Comparison of ENCODE assay signal across 1 cellular context in the genomic region with DNA sequence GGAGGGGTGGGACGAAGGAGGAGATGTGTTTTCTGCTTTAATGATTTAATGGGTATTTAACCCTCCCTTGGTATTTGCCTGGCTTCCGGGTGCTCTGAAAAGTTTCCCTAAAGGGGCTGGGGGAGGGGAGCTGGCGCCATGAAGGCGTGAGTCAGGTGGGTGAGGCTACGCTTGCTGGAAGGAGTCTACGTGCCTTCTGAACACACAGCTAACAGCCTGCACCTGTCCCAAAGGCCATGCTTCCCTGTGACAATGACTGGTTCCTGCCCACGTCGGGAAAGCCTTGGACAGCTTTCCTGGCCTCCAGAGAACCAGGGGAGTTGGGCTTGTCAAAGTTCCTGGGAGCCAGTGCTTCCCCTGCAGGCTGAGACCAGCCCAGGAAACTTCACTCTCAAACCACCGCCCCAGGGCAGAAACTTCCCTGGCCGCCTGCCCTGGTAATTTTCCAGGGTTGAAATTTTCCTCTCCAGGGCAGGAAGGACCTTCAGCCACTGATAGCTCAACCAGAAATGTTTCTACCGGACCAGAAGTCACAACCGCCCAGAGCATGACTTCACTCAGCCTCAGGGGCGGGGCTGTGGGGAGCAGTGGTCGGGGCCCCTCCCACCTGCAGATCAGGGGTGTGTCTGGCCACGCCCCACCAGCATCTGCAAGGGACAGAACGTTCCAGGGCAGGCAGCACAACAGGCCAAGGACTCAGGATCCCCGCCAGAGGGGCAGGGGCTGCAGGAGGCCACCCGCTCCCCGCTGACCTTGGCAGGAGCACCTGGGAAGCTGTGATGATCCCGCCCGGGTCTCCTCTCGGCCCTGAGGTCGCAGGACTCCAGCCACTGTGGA.
A peak's percentile ranks its signal among the peaks of the same experiment; 100 is the strongest.
TF ChIP-seq lines count a peak whose summit lies in the region.

No MANE protein-coding gene starts in this region.

TF ChIP-seq in K562, 482 proteins besides CTCF, POLR2A, EP300 and RAD21 (continued from another document):
- TF ChIP-seq HINFP (tag; conservative IDR thresholded peaks at IDR 0.05; ENCODE audit: low read depth): peak; percentile 57; the same call in 1 of the 2 replicates
- TF ChIP-seq MAX (CRISPR knock-in tag; IDR thresholded peaks at IDR 0.05): peak; percentile 62; the same call in 1 of the 2 replicates
- no peak for TF ChIP-seq ZNF239 (CRISPR knock-in tag; IDR thresholded peaks at IDR 0.05)
- TF ChIP-seq LEF1 (IDR thresholded peaks at IDR 0.05): no peak
- no peak for TF ChIP-seq SIX5 (IDR thresholded peaks at IDR 0.05; ENCODE audit: borderline replicate concordance in 1 of 2, insufficient read depth in 1 of 2, low read depth in 1 of 2, low read length in 2 of 2)
- TF ChIP-seq FOXA3 (CRISPR knock-in tag; conservative IDR thresholded peaks at IDR 0.05 in 1 of 2, IDR thresholded peaks at IDR 0.05 in 1 of 2): peak in 1 of 2 experiments; percentile 71; a peak in 2 of 4 replicates
- TF ChIP-seq ETS2 (tag; IDR thresholded peaks at IDR 0.05; ENCODE audit: borderline replicate concordance, poor library complexity, severe bottlenecking): no peak
- TF ChIP-seq HDAC2 (IDR thresholded peaks at IDR 0.05): no peak
- no peak for TF ChIP-seq E2F4 (CRISPR knock-in tag; IDR thresholded peaks at IDR 0.05; ENCODE audit: low read depth)
- no peak for TF ChIP-seq ZNF347 (CRISPR knock-in tag; IDR thresholded peaks at IDR 0.05; ENCODE audit: low read depth)
- TF ChIP-seq NR2C1 (IDR thresholded peaks at IDR 0.05): no peak
- TF ChIP-seq NR2C1 (tag; IDR thresholded peaks at IDR 0.05): 0 out of 2 replicates have a peak, but pooled peaks have one; percentile 16
- TF ChIP-seq ZC3H8 (IDR thresholded peaks at IDR 0.05): no peak
- TF ChIP-seq DPF2 (IDR thresholded peaks at IDR 0.05): peak; percentile 69
- no peak for TF ChIP-seq ZNF134 (CRISPR knock-in tag; conservative IDR thresholded peaks at IDR 0.05)
- TF ChIP-seq, protein P1, sequence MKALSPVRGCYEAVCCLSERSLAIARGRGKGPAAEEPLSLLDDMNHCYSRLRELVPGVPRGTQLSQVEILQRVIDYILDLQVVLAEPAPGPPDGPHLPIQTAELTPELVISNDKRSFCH (CRISPR knock-in tag; IDR thresholded peaks at IDR 0.05): no peak
- TF ChIP-seq, protein P1 (tag; IDR thresholded peaks at IDR 0.05): no peak
- no peak for TF ChIP-seq NELFE (IDR thresholded peaks at IDR 0.05; ENCODE audit: insufficient read depth, insufficient read length)
- no peak for TF ChIP-seq NR2C2 (CRISPR knock-in tag; IDR thresholded peaks at IDR 0.05)
- peak; percentile 24; the same call in 1 of the 2 replicates for TF ChIP-seq NR2C2 (tag; IDR thresholded peaks at IDR 0.05)
- no peak for TF ChIP-seq MBD1 (CRISPR knock-in tag; IDR thresholded peaks at IDR 0.05)
- no peak for TF ChIP-seq SMARCA5 (IDR thresholded peaks at IDR 0.05)
- TF ChIP-seq YBX1 (IDR thresholded peaks at IDR 0.05): no peak
- TF ChIP-seq SETDB1 (IDR thresholded peaks at IDR 0.05; ENCODE audit: low read length): no peak
- TF ChIP-seq MYC (IDR thresholded peaks at IDR 0.05; ENCODE audit: low read depth, low read length): no peak
- no peak for TF ChIP-seq MYC (CRISPR knock-in tag; IDR thresholded peaks at IDR 0.05; ENCODE audit: borderline replicate concordance, low read depth)
- TF ChIP-seq HDAC3 (IDR thresholded peaks at IDR 0.05; ENCODE audit: borderline replicate concordance, partially characterized antibody): no peak
- TF ChIP-seq ZNF263 (CRISPR knock-in tag; IDR thresholded peaks at IDR 0.05; ENCODE audit: borderline replicate concordance): no peak
